Comparison of ENCODE assay signal across 27 cellular contexts in the genomic region with DNA sequence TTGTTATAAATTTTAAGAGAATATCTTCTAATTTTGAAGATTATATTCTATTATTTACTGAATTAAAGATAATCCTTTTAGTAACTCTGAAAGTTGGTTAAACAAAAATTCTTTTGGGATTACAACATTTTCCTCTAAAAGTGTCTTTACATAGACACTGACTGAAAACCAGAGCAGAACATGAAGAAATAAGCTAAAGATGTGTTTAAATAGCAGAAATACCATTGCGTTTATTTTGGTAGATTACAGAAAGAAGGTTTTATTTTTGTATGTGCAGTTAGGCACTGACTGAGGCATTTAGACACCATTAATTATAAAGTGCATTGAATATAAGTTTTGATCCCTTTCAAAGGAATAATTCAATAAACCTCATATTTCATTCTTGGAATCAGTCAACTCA.
"Had no signal": no experiment of that assay in that cellular context is flagged by ENCODE, and none has a peak within 500 bp of the region (broad histone marks: within the 10 kb centered on the region; RNA-seq: fewer than 3 reads in every experiment).

No MANE protein-coding gene starts in this region.

- H3K36me3 ChIP-seq: neural progenitor cell, ovary, right lobe of liver, sigmoid colon, stomach, thoracic aorta, thyroid gland, tibial nerve, upper lobe of left lung, vagina had no signal

- H3K36me3 Mint-ChIP-seq: neural progenitor cell; stimulated activated effector memory CD8-positive, alpha-beta T cell treated with anti-CD3 and anti-CD28 coated beads, Interleukin-12 subunit alpha, Interleukin-12 subunit beta, amount 100 ng/mL, for 72 hours; stimulated activated naive B cell treated with anti-CD40 and anti-IgM and Interleukin-4, amounts not matched to agents 10 μg/mL and 1 μg/mL and 100 μg/mL, for 72 hours had no signal

- H3K9ac ChIP-seq: neural progenitor cell, parathyroid adenoma had no signal

- ATAC-seq: psoas muscle; right cardiac atrium; right lobe of liver; stimulated activated effector memory CD8-positive, alpha-beta T cell treated with anti-CD3 and anti-CD28 coated beads, Interleukin-12 subunit alpha, Interleukin-12 subunit beta, amount 100 ng/mL, for 72 hours; stimulated activated naive B cell treated with anti-CD40 and anti-IgM and Interleukin-4, amounts not matched to agents 10 μg/mL and 1 μg/mL and 100 μg/mL, for 72 hours had no signal

- H3K4me3 ChIP-seq: neural progenitor cell, ovary, psoas muscle, right lobe of liver, sigmoid colon, stomach, thoracic aorta, thyroid gland, tibial nerve, upper lobe of left lung, vagina had no signal

- H3K9me3 Mint-ChIP-seq: nephron; neural progenitor cell; stimulated activated effector memory CD8-positive, alpha-beta T cell treated with anti-CD3 and anti-CD28 coated beads, Interleukin-12 subunit alpha, Interleukin-12 subunit beta, amount 100 ng/mL, for 72 hours; stimulated activated naive B cell treated with anti-CD40 and anti-IgM and Interleukin-4, amounts not matched to agents 10 μg/mL and 1 μg/mL and 100 μg/mL, for 72 hours; stimulated activated naive CD8-positive, alpha-beta T cell treated with anti-CD3 and anti-CD28 coated beads, Interleukin-15, Interleukin-2, amounts not matched to agents 100 ng/mL and 50 ng/mL, for 24 hours had no signal

- H3K4me2 ChIP-seq: neural progenitor cell had no signal

- H3K4me1 Mint-ChIP-seq: nephron; stimulated activated effector memory CD8-positive, alpha-beta T cell treated with anti-CD3 and anti-CD28 coated beads, Interleukin-12 subunit alpha, Interleukin-12 subunit beta, amount 100 ng/mL, for 72 hours had no signal

- H3K9me3 ChIP-seq: ovary, psoas muscle, right lobe of liver, sigmoid colon, stomach, thoracic aorta, thyroid gland, tibial nerve, upper lobe of left lung, vagina had no signal

- H3K27me3 ChIP-seq: neural progenitor cell, ovary, right lobe of liver, sigmoid colon, stomach, thyroid gland, tibial nerve, upper lobe of left lung, vagina had no signal

- H3K27ac ChIP-seq: neural progenitor cell, ovary, parathyroid adenoma, psoas muscle, right lobe of liver, sigmoid colon, stomach, thoracic aorta, thyroid gland, tibial nerve, upper lobe of left lung, vagina had no signal

- H2AFZ ChIP-seq: neural progenitor cell, parathyroid adenoma had no signal

- H3K4me3 Mint-ChIP-seq: nephron; neural progenitor cell; stimulated activated effector memory CD8-positive, alpha-beta T cell treated with anti-CD3 and anti-CD28 coated beads, Interleukin-12 subunit alpha, Interleukin-12 subunit beta, amount 100 ng/mL, for 72 hours; stimulated activated naive B cell treated with anti-CD40 and anti-IgM and Interleukin-4, amounts not matched to agents 10 μg/mL and 1 μg/mL and 100 μg/mL, for 72 hours; stimulated activated naive CD8-positive, alpha-beta T cell treated with anti-CD3 and anti-CD28 coated beads, Interleukin-15, Interleukin-2, amounts not matched to agents 100 ng/mL and 50 ng/mL, for 24 hours had no signal

- H3K4me1 ChIP-seq: neural progenitor cell, psoas muscle, right lobe of liver, sigmoid colon, thyroid gland, tibial nerve, vagina had no signal

- DNase-seq: occipital lobe; ovary; posterior cingulate gyrus; psoas muscle; right cardiac atrium; right lobe of liver; sigmoid colon; small intestine; stimulated activated CD4-positive, alpha-beta T cell treated with anti-CD3 and anti-CD28 coated beads, Interleukin-15, amount 100 ng/mL, for 24 hours; stimulated activated CD4-positive, alpha-beta T cell treated with anti-CD3 and anti-CD28 coated beads, Interleukin-2, amount 100 ng/mL, for 24 hours; stimulated activated CD4-positive, alpha-beta T cell treated with anti-CD3 and anti-CD28 coated beads, Interleukin-2, amount 100 ng/mL, for 48 hours; stimulated activated CD4-positive, alpha-beta T cell treated with anti-CD3 and anti-CD28 coated beads, Interleukin-4, amount 100 ng/mL, for 24 hours; stimulated activated naive B cell treated with anti-CD40 and anti-IgM and Interleukin-4, amounts not matched to agents 10 μg/mL and 1 μg/mL and 100 μg/mL, for 72 hours; stimulated activated naive CD4-positive, alpha-beta T cell treated with Interleukin-2 at 50 U/mL for 16 hours; stomach; thyroid gland; trophoblast cell; upper lobe of left lung had no signal

- H3K27me3 Mint-ChIP-seq: stimulated activated naive B cell treated with anti-CD40 and anti-IgM and Interleukin-4, amounts not matched to agents 10 μg/mL and 1 μg/mL and 100 μg/mL, for 72 hours had no signal

- H3K27ac Mint-ChIP-seq: nephron; neural progenitor cell; progenitor cell of endocrine pancreas; stimulated activated effector memory CD8-positive, alpha-beta T cell treated with anti-CD3 and anti-CD28 coated beads, Interleukin-12 subunit alpha, Interleukin-12 subunit beta, amount 100 ng/mL, for 72 hours; stimulated activated naive B cell treated with anti-CD40 and anti-IgM and Interleukin-4, amounts not matched to agents 10 μg/mL and 1 μg/mL and 100 μg/mL, for 72 hours; stimulated activated naive CD8-positive, alpha-beta T cell treated with anti-CD3 and anti-CD28 coated beads, Interleukin-15, Interleukin-2, amounts not matched to agents 100 ng/mL and 50 ng/mL, for 24 hours had no signal
